9 cellular contexts compared by ENCODE assay signal in the genomic region with DNA sequence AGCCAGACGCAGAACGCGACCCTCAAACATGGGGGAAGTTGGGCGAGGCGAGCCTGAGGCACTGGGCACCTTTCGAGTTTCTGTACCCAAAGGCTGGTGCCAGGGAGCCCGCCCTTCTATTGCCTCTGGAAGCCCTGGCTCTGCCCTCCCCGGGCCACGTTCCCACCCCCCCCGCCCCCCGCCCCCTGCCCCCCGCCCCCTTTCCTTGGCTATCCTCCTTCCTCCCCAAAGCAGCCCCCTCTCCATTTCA. TPM values are rescaled to one million over a fixed set of nuclear protein-coding genes. Genes with fewer than 3 reads are reported as not detected.
DNase-seq lines count a peak whose midpoint lies in the region; ATAC-seq, FAIRE-seq and TF ChIP-seq lines count a peak whose summit lies in the region.
"Had no signal": no experiment of that assay in that cellular context is flagged by ENCODE, and none has a peak within 500 bp of the region (broad histone marks: within the 10 kb centered on the region; RNA-seq: fewer than 3 reads in every experiment).

No MANE protein-coding gene starts in this region.

- H3K36me3 ChIP-seq in mammary epithelial cell (ENCODE audit: insufficient read depth, low read length) (no peaks in the 10 kb centered on the region), uterus (no peaks in the 10 kb centered on the region)

- no peaks in the 10 kb centered on the region for H3K27me3 ChIP-seq in mammary epithelial cell (ENCODE audit: insufficient read depth, low read length)
- no peaks in the 10 kb centered on the region for H3K27me3 ChIP-seq in uterus

- CTCF ChIA-PET in A549 (lab: Yijun Ruan, JAX) (interaction anchor here (0.5 kb wide), 1 partner anchor 89 kb away, joined by 3 read pairs; no protein-coding TSS in a partner anchor), mammary epithelial cell (lab: Charles Lee; ENCODE audit: low non-redundant PET) (no interaction called here)

- H3K9ac ChIP-seq in mammary epithelial cell (ENCODE audit: insufficient read depth, low read length): peak overlapping the region; percentile 15

- H3K4me2 ChIP-seq in A549: peak overlapping the region; percentile 99
- H3K4me2 ChIP-seq in mammary epithelial cell (ENCODE audit: insufficient read depth, low read depth, low read length): peak overlapping the region; percentile 86

- peak overlapping the region; percentile 98 to 100 for H3K27ac ChIP-seq in A549
- H3K27ac ChIP-seq in mammary epithelial cell (ENCODE audit: insufficient read depth, low read depth, low read length): no peak overlapping the region
- peak overlapping the region; percentile 95 to 99 for H3K27ac ChIP-seq in uterus

- dilution Hi-C loops in mammary epithelial cell (cut with HindIII; ENCODE audit: low sequenced_read_pairs): no loop called here

- in situ Hi-C loops in mammary epithelial cell (cut with MboI; ENCODE audit: low sequenced_read_pairs in 2 of 2): no loop called here

- H4K20me1 ChIP-seq in mammary epithelial cell (ENCODE audit: insufficient read depth, low read length): no peaks in the 10 kb centered on the region

- 0% methylated on average over 8 of the region's 12 CpGs for WGBS in A549 (ENCODE audit: missing lambda C conversion rate)
- 9% methylated on average over 6 of the region's 12 CpGs for WGBS in mammary epithelial cell (ENCODE audit: low coverage, missing lambda C conversion rate)

- intact Hi-C loops in mammary epithelial cell (cut with micrococcal nuclease) (loop anchor here (2.0 to 5.0 kb wide), 2 partner anchors 50 to 443 kb away; a partner anchor contains a TSS), uterus (cut with DNase I; ENCODE audit: low total_unique reads) (no loop called here)

- BruUV-seq in mammary epithelial cell (replicated peaks; lab: Mats Ljungman, UMichigan): no TSS peak

- peak overlapping the region; percentile 50 to 92 (median 91) for H3K27ac Mint-ChIP-seq in IgD-negative memory B cell
- H3K27ac Mint-ChIP-seq in mesothelial cell of epicardium: peak overlapping the region; percentile 99

- peaks cover 16 to 28% (median 22%) of the 10 kb centered on the region in 3 donors for H3K4me1 Mint-ChIP-seq in IgD-negative memory B cell
- H3K4me1 Mint-ChIP-seq in mesothelial cell of epicardium: peaks cover 29% of the 10 kb centered on the region

- H3K36me3 Mint-ChIP-seq in IgD-negative memory B cell (peaks cover 2% of the 10 kb centered on the region), mesothelial cell of epicardium (no peaks in the 10 kb centered on the region)

- TF ChIP-seq POLR2A in A549 (IDR thresholded peaks at IDR 0.05; ENCODE audit: low read length): 0 out of 2 replicates have a peak, but pooled peaks have one; percentile 11
- TF ChIP-seq POLR2A in uterus (IDR thresholded peaks at IDR 0.05): no peak

- H3K79me2 ChIP-seq in mammary epithelial cell (ENCODE audit: insufficient read depth, low read length): peaks cover 32% of the 10 kb centered on the region

- FAIRE-seq in A549 (lab: Jason Lieb, UNC): no peak
- FAIRE-seq: endometrium had no signal

- H3K4me3 ChIP-seq in A549: peak overlapping the region; percentile 80
- H3K4me3 ChIP-seq in mammary epithelial cell (replicated peaks in 1 of 3; ENCODE audit: insufficient read depth in 1 of 3, low read depth in 2 of 3, low read length in 3 of 3): peak overlapping the region; percentile 52 to 85 (median 62)
- peak overlapping the region; percentile 56 to 97 for H3K4me3 ChIP-seq in uterus

- H3K9me3 Mint-ChIP-seq in IgD-negative memory B cell: no peaks in the 10 kb centered on the region
- H3K9me3 Mint-ChIP-seq in mesothelial cell of epicardium: no peaks in the 10 kb centered on the region

- POLR2A ChIA-PET in A549 (lab: Yijun Ruan, JAX): interaction anchor here (1.8 to 4.8 kb wide), 4 partner anchors 17 to 30 kb away, joined by 7 to 52 read pairs (median 12); a partner anchor contains a TSS

- H3K4me3 Mint-ChIP-seq in IgD-negative memory B cell (peak overlapping the region; percentile 88 to 97 (median 96)), mesothelial cell of epicardium (peak overlapping the region; percentile 90)

- peak overlapping the region; percentile 71 for H2AFZ ChIP-seq in mammary epithelial cell (ENCODE audit: low read depth, low read length)

- H3K4me1 ChIP-seq in A549 (peaks cover 36% of the 10 kb centered on the region), mammary epithelial cell (ENCODE audit: insufficient read depth, low read length) (peaks cover 22% of the 10 kb centered on the region), uterus (peaks cover 0 to 22% of the 10 kb centered on the region in 2 donors)

- no peak for TF ChIP-seq RAD21 in A549 (conservative IDR thresholded peaks at IDR 0.05 in 1 of 2, IDR thresholded peaks at IDR 0.05 in 1 of 2)

- no peak for TF ChIP-seq EP300 in A549 (IDR thresholded peaks at IDR 0.05)

- H3K27me3 Mint-ChIP-seq in IgD-negative memory B cell (no peaks in the 10 kb centered on the region), mesothelial cell of epicardium (ENCODE audit: low read depth) (no peaks in the 10 kb centered on the region)

- DNase-seq in A549 (ENCODE audit: low read depth in 1 of 2, low spot score in 1 of 2): peak in 1 of 2 experiments; percentile 55
- no peak for DNase-seq in mammary epithelial cell
- DNase-seq in mesothelial cell of epicardium (ENCODE audit: low spot score in 2 of 2, unreplicated experiment in 2 of 2): no peak
- DNase-seq in uterus: peak in 1 of 2 donors; percentile 46
- DNase-seq in A172 (ENCODE audit: low spot score): no peak

- ATAC-seq in A549 (peak in 1 of 2 experiments; percentile 0; a peak in 3 of 6 replicates), HG03571 (IDR thresholded peaks at IDR 0.05; ENCODE audit: unreplicated experiment) (no peak), GM21528 (IDR thresholded peaks at IDR 0.05; ENCODE audit: low FRiP score, unreplicated experiment) (no peak)

- no peak for TF ChIP-seq CTCF in A549 (IDR thresholded peaks at IDR 0.05)
- no peak for TF ChIP-seq CTCF in mammary epithelial cell (conservative IDR thresholded peaks at IDR 0.05 in 1 of 2, IDR thresholded peaks at IDR 0.05 in 1 of 2; ENCODE audit: extremely low read depth in 1 of 2, insufficient read depth in 1 of 2, low read depth in 1 of 2, low read length in 2 of 2)
- no peak for TF ChIP-seq CTCF in mesothelial cell of epicardium (IDR thresholded peaks at IDR 0.05; ENCODE audit: unreplicated experiment)
- no peak for TF ChIP-seq CTCF in uterus (IDR thresholded peaks at IDR 0.05)

- H3K9me3 ChIP-seq in A549 (no peaks in the 10 kb centered on the region), mammary epithelial cell (replicated peaks; ENCODE audit: insufficient read depth, low read length) (no peaks in the 10 kb centered on the region), uterus (no peaks in the 10 kb centered on the region)

RNA-seq across cellular contexts. Expression of a gene that starts 2.2 kb away (rescaled TPM):
- 20.5 and 20.8 TPM in 2 replicates for polyA plus RNA-seq in A549 (2011; rRNA removed)
- 28.8 and 32.2 TPM in 2 replicates for polyA plus RNA-seq in A549 (2012; cell fraction: cytosol; rRNA removed)
- polyA plus RNA-seq in A549 (2012; cell fraction: nucleus; rRNA removed): 60.8 and 82.4 TPM in 2 replicates
- 24.7 to 30.7 TPM (median 29.0 TPM) in 3 replicates for polyA plus RNA-seq in A549 (2017; fragmentation: RNase III; extraction: RNeasy Plus Mini Kit Qiagen cat#74134 plus additional on column Dnase treatment)
- polyA minus RNA-seq in A549 (2011; rRNA and poly(A)+ RNA removed): 25.1 and 30.3 TPM in 2 replicates
- 7.7 TPM for polyA plus RNA-seq in IgD-negative memory B cell
- 10 to 100 TPM; 33.0 to 51.9 TPM for total RNA-seq in mammary epithelial cell
- polyA plus RNA-seq in mammary epithelial cell: 22.2 TPM
- 17.8 TPM for polyA minus RNA-seq in mammary epithelial cell
- total RNA-seq in mesothelial cell of epicardium: 19.9 to 21.7 TPM (median 21.7 TPM) in 3 replicates
- total RNA-seq in uterus: 10 to 100 TPM in 2 of 4 donors, 1 to 10 TPM in 2; 3.8 to 53.4 (median 11.9) TPM
- total RNA-seq in A172 (2014; rRNA removed; shearing (Covaris generic)): 27.3 and 29.5 TPM in 2 replicates

RNA-seq across cellular contexts. Expression of a gene that starts 7.0 kb away (rescaled TPM):
- 0.32 TPM in 1 of 2 replicates, not detected in the other for polyA plus RNA-seq in A549 (2011; rRNA removed)
- 0.09 TPM in 1 of 2 replicates, not detected in the other for polyA plus RNA-seq in A549 (2012; cell fraction: cytosol; rRNA removed)
- 0.55 and 0.58 TPM in 2 replicates for polyA plus RNA-seq in A549 (2012; cell fraction: nucleus; rRNA removed)
- not detected in 3 replicates for polyA plus RNA-seq in A549 (2017; fragmentation: RNase III; extraction: RNeasy Plus Mini Kit Qiagen cat#74134 plus additional on column Dnase treatment)
- polyA minus RNA-seq in A549 (2011; rRNA and poly(A)+ RNA removed): 1.9 and 5.0 TPM in 2 replicates
- not detected for polyA plus RNA-seq in IgD-negative memory B cell
- 1 to 10 TPM in 1 of 2 donors, under 1 TPM in 1; 0.82 to 1.5 TPM for total RNA-seq in mammary epithelial cell
- polyA plus RNA-seq in mammary epithelial cell: 0.16 TPM
- not detected for polyA minus RNA-seq in mammary epithelial cell
- 0.49 to 1.3 TPM (median 0.87 TPM) in 3 replicates for total RNA-seq in mesothelial cell of epicardium
- under 1 TPM in 1 of 4 donors, not detected in 3; 0.83 TPM for total RNA-seq in uterus
- not detected in 2 replicates for total RNA-seq in A172 (2014; rRNA removed; shearing (Covaris generic))

RNA-seq across cellular contexts. Expression of a gene that starts 17.3 kb away (rescaled TPM):
- polyA plus RNA-seq in A549 (2011; rRNA removed): 43.5 and 57.1 TPM in 2 replicates
- 75.4 and 84.9 TPM in 2 replicates for polyA plus RNA-seq in A549 (2012; cell fraction: cytosol; rRNA removed)
- 122 and 131 TPM in 2 replicates for polyA plus RNA-seq in A549 (2012; cell fraction: nucleus; rRNA removed)
- polyA plus RNA-seq in A549 (2017; fragmentation: RNase III; extraction: RNeasy Plus Mini Kit Qiagen cat#74134 plus additional on column Dnase treatment): 34.1 to 38.2 TPM (median 36.0 TPM) in 3 replicates
- 96.6 and 131 TPM in 2 replicates for polyA minus RNA-seq in A549 (2011; rRNA and poly(A)+ RNA removed)
- polyA plus RNA-seq in IgD-negative memory B cell: 57.6 TPM
- total RNA-seq in mammary epithelial cell: 10 to 100 TPM; 46.4 to 58.5 TPM
- 54.2 TPM for polyA plus RNA-seq in mammary epithelial cell
- polyA minus RNA-seq in mammary epithelial cell: 43.1 TPM
- 46.8 to 49.6 TPM (median 48.3 TPM) in 3 replicates for total RNA-seq in mesothelial cell of epicardium
- 10 to 100 TPM; 12.6 to 33.8 (median 20.7) TPM for total RNA-seq in uterus
- 63.5 and 65.9 TPM in 2 replicates for total RNA-seq in A172 (2014; rRNA removed; shearing (Covaris generic))

RNA-seq across cellular contexts. Expression of a gene that starts 25.9 kb away (rescaled TPM):
- 725 and 787 TPM in 2 replicates for polyA plus RNA-seq in A549 (2011; rRNA removed)
- polyA plus RNA-seq in A549 (2012; cell fraction: cytosol; rRNA removed): 882 and 1,176 TPM in 2 replicates
- 218 and 329 TPM in 2 replicates for polyA plus RNA-seq in A549 (2012; cell fraction: nucleus; rRNA removed)
- 345 to 366 TPM (median 356 TPM) in 3 replicates for polyA plus RNA-seq in A549 (2017; fragmentation: RNase III; extraction: RNeasy Plus Mini Kit Qiagen cat#74134 plus additional on column Dnase treatment)
- polyA minus RNA-seq in A549 (2011; rRNA and poly(A)+ RNA removed): 251 and 266 TPM in 2 replicates
- polyA plus RNA-seq in IgD-negative memory B cell: 102 TPM
- total RNA-seq in mammary epithelial cell: 10 to 100 TPM; 44.2 to 95.6 TPM
- 282 TPM for polyA plus RNA-seq in mammary epithelial cell
- 66.1 TPM for polyA minus RNA-seq in mammary epithelial cell
- 64.0 to 70.9 TPM (median 68.2 TPM) in 3 replicates for total RNA-seq in mesothelial cell of epicardium
- 10 to 100 TPM; 14.1 to 52.7 (median 22.8) TPM for total RNA-seq in uterus
- total RNA-seq in A172 (2014; rRNA removed; shearing (Covaris generic)): 312 and 369 TPM in 2 replicates

RNA-seq across cellular contexts. Expression of a gene that starts 29.9 kb away (rescaled TPM):
- polyA plus RNA-seq in A549 (2011; rRNA removed) (174 and 203 TPM in 2 replicates), A549 (2017; fragmentation: RNase III; extraction: RNeasy Plus Mini Kit Qiagen cat#74134 plus additional on column Dnase treatment) (117 to 124 TPM (median 118 TPM) in 3 replicates), IgD-negative memory B cell (35.7 TPM), mammary epithelial cell (464 TPM)
- 156 and 206 TPM in 2 replicates for polyA plus RNA-seq in A549 (2012; cell fraction: cytosol; rRNA removed)
- 288 and 324 TPM in 2 replicates for polyA plus RNA-seq in A549 (2012; cell fraction: nucleus; rRNA removed)
- polyA minus RNA-seq in A549 (2011; rRNA and poly(A)+ RNA removed): 278 and 293 TPM in 2 replicates
- total RNA-seq in mammary epithelial cell (100 to 1,000 TPM; 492 to 589 TPM), mesothelial cell of epicardium (115 to 132 TPM (median 117 TPM) in 3 replicates), uterus (100 to 1,000 TPM in 2 of 4 donors, 10 to 100 TPM in 2; 93.5 to 149 (median 101) TPM)
- polyA minus RNA-seq in mammary epithelial cell: 409 TPM
- 292 and 357 TPM in 2 replicates for total RNA-seq in A172 (2014; rRNA removed; shearing (Covaris generic))
